ENCODE assay signal across 14 cellular contexts in the genomic region with DNA sequence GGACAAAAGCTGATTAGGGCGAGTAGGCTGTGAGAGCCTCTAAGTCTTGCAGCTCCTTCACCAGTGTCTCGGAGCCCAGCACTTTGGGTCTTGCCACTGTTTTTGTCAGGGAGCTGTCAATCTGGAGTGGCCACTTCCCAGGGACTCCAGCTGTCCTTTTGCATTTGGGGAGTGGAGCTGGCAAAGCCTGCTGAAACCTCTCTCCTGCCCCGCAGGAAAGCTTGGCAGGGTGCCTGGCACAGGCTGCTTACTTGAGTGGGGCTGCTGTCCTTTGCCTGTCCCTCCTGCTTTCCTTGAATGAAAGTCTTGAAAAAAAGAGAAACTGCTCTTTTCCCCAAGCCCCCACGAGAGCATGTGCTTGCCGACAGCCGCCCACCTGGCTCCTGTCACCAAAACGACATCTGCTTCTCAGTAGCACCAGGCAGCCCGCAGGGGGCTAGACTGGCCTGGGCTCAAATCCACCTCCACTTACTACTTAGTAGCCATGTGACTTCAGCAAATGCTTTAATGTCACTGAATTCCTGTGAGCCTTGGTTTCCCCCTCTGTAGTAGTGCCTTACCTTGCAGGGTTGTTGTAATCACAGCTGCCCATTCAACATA. TPM values are rescaled to one million over a fixed set of nuclear protein-coding genes. Genes with fewer than 3 reads are reported as not detected.
DNase-seq lines count a peak whose midpoint lies in the region; ATAC-seq, FAIRE-seq and TF ChIP-seq lines count a peak whose summit lies in the region.
"Had no signal": no experiment of that assay in that cellular context is flagged by ENCODE, and none has a peak within 500 bp of the region (broad histone marks: within the 10 kb centered on the region; RNA-seq: fewer than 3 reads in every experiment).

No MANE protein-coding gene starts in this region.

- H3K9me3 ChIP-seq in endodermal cell (ENCODE audit: control insufficient read depth, low read length) = no peaks in the 10 kb centered on the region
- H3K9me3 ChIP-seq: breast epithelium, Peyer's patch had no signal

- no peak for DNase-seq in D721Med (ENCODE audit: insufficient read length, low spot score)
- peak; percentile 86 for DNase-seq in NCI-H345 (lab: John Stamatoyannopoulos, UW)
- peak; percentile 69 for DNase-seq in endodermal cell
- peak; percentile 15 for DNase-seq in middle frontal gyrus (ENCODE audit: extremely low spot score, low spot score)
- DNase-seq in 8988T = no peak
- DNase-seq in activated CD4-positive, alpha-beta T cell treated with anti-CD3 and anti-CD28 coated beads for 48 hours = no peak
- DNase-seq: activated CD4-positive, alpha-beta T cell treated with anti-CD3 and anti-CD28 coated beads, Interleukin-2, amount 10 ng/mL, durations not matched to agents 24 days and 14 days; HFFc6; Peyer's patch had no signal

- 54 to 68% methylated on average over 6 to 8 of the region's 8 CpGs for WGBS in endodermal cell (ENCODE audit: insufficient coverage in 1 of 2, insufficient read length in 1 of 2), 2 experiments

- H3K4me1 ChIP-seq in endodermal cell (ENCODE audit: control insufficient read depth, insufficient read depth, low read length) = no peaks in the 10 kb centered on the region
- H3K4me1 ChIP-seq: breast epithelium, Peyer's patch had no signal

- H3K9me3 Mint-ChIP-seq in endodermal cell = no peaks in the 10 kb centered on the region
- H3K9me3 Mint-ChIP-seq: activated CD4-positive, alpha-beta T cell treated with anti-CD3 and anti-CD28 coated beads, Interleukin-2, amount 10 ng/mL, durations not matched to agents 24 days and 14 days; HFFc6; stimulated activated naive CD8-positive, alpha-beta T cell treated with anti-CD3 and anti-CD28 coated beads, Interleukin-15, Interleukin-2, amounts not matched to agents 100 ng/mL and 50 ng/mL, for 24 hours had no signal

- no peak overlapping the region for H3K9ac ChIP-seq in endodermal cell (ENCODE audit: extremely low read depth, low read length, poor library complexity, severe bottlenecking)

- FAIRE-seq in D721Med (lab: Jason Lieb, UNC) = no peak

- no peaks in the 10 kb centered on the region for H3K27me3 ChIP-seq in endodermal cell (ENCODE audit: control insufficient read depth, insufficient read depth, low read length, poor library complexity, severe bottlenecking)
- H3K27me3 ChIP-seq: breast epithelium, Peyer's patch had no signal

- H3K4me3 ChIP-seq in endodermal cell (ENCODE audit: low read length) = no peak overlapping the region
- H3K4me3 ChIP-seq: breast epithelium, Peyer's patch, skin epidermis had no signal

- TF ChIP-seq CTCF in D721Med (IDR thresholded peaks at IDR 0.05; ENCODE audit: insufficient read depth, missing control alignments) (peak; percentile 8), endodermal cell (conservative IDR thresholded peaks at IDR 0.05) (peak; percentile 58)

- no peak overlapping the region for H3K4me3 Mint-ChIP-seq in endodermal cell
- H3K4me3 Mint-ChIP-seq: activated CD4-positive, alpha-beta T cell treated with anti-CD3 and anti-CD28 coated beads, Interleukin-2, amount 10 ng/mL, durations not matched to agents 24 days and 14 days; HFFc6; stimulated activated naive CD8-positive, alpha-beta T cell treated with anti-CD3 and anti-CD28 coated beads, Interleukin-15, Interleukin-2, amounts not matched to agents 100 ng/mL and 50 ng/mL, for 24 hours had no signal

- ATAC-seq in HG03521 (IDR thresholded peaks at IDR 0.05; ENCODE audit: unreplicated experiment) (no peak), HG02981 (IDR thresholded peaks at IDR 0.05; ENCODE audit: unreplicated experiment) (no peak)

- H3K27ac Mint-ChIP-seq in endodermal cell = no peak overlapping the region
- H3K27ac Mint-ChIP-seq: activated CD4-positive, alpha-beta T cell treated with anti-CD3 and anti-CD28 coated beads, Interleukin-2, amount 10 ng/mL, durations not matched to agents 24 days and 14 days; HFFc6; stimulated activated naive CD8-positive, alpha-beta T cell treated with anti-CD3 and anti-CD28 coated beads, Interleukin-15, Interleukin-2, amounts not matched to agents 100 ng/mL and 50 ng/mL, for 24 hours had no signal

- H3K36me3 Mint-ChIP-seq in endodermal cell (ENCODE audit: low read depth) = no peaks in the 10 kb centered on the region

- peak overlapping the region; percentile 26 for H3K27ac ChIP-seq in endodermal cell (ENCODE audit: low read depth, low read length)
- H3K27ac ChIP-seq: Peyer's patch had no signal

- H3K4me1 Mint-ChIP-seq in endodermal cell = peaks cover 27% of the 10 kb centered on the region
- H3K4me1 Mint-ChIP-seq: activated CD4-positive, alpha-beta T cell treated with anti-CD3 and anti-CD28 coated beads, Interleukin-2, amount 10 ng/mL, durations not matched to agents 24 days and 14 days had no signal

- H3K27me3 Mint-ChIP-seq in endodermal cell (ENCODE audit: insufficient read depth) = no peaks in the 10 kb centered on the region
- H3K27me3 Mint-ChIP-seq: activated CD4-positive, alpha-beta T cell treated with anti-CD3 and anti-CD28 coated beads, Interleukin-2, amount 10 ng/mL, durations not matched to agents 24 days and 14 days; stimulated activated naive CD8-positive, alpha-beta T cell treated with anti-CD3 and anti-CD28 coated beads, Interleukin-15, Interleukin-2, amounts not matched to agents 100 ng/mL and 50 ng/mL, for 24 hours had no signal

- no peaks in the 10 kb centered on the region for H3K36me3 ChIP-seq in endodermal cell (ENCODE audit: control insufficient read depth, insufficient read depth, low read length)
- H3K36me3 ChIP-seq: breast epithelium, Peyer's patch had no signal

RNA-seq across cellular contexts. Expression of gene USP13, which starts 13.7 kb away (rescaled TPM):
- total RNA-seq in endodermal cell = 10 to 100 TPM; 24.7 to 25.5 TPM
- 22.2 TPM for polyA plus RNA-seq in endodermal cell (2013, experiment 1 of 2)
- polyA plus RNA-seq in endodermal cell (2013, experiment 2 of 2) = 19.5 TPM

Comparison
In these comparisons a context has a peak if more than half of its experiments do, and no peak if none do; other contexts are left out.
1. DNase-seq: peak in NCI-H345 (single experiment), endodermal cell (single experiment) and middle frontal gyrus (single experiment); none in D721Med (single experiment), 8988T (single experiment) and activated CD4-positive, alpha-beta T cell treated with anti-CD3 and anti-CD28 coated beads for 48 hours (single experiment).